ENCODE assay signal across 1 cellular context in genomic region chr7:149856-150636, GRCh38.
TF ChIP-seq lines count a peak whose summit lies in the region.

No MANE protein-coding gene starts in this region.

TF ChIP-seq in IMR-90, 13 proteins besides CTCF, POLR2A, EP300 and RAD21:
- TF ChIP-seq ELK1 (IDR thresholded peaks at IDR 0.05; ENCODE audit: borderline replicate concordance, low read depth, low read length) (no peak), RFX5 (IDR thresholded peaks at IDR 0.05; ENCODE audit: low read depth, low read length) (0 out of 2 replicates have a peak, but pooled peaks have one; percentile 18)
